ENCODE assay signal across 22 cellular contexts in genomic region chr1:194717334-194717733, GRCh38.
"Had no signal": no experiment of that assay in that cellular context is flagged by ENCODE, and none has a peak within 500 bp of the region (broad histone marks: within the 10 kb centered on the region; RNA-seq: fewer than 3 reads in every experiment).

No MANE protein-coding gene starts in this region.

- H3K4me1 ChIP-seq: spleen, stomach, testis, thyroid gland, transverse colon, upper lobe of left lung, vagina had no signal

- ATAC-seq: left cardiac atrium; left lobe of liver; naive thymus-derived CD4-positive, alpha-beta T cell; natural killer cell treated with Interleukin-12 subunit alpha and Interleukin-12 subunit beta and Interleukin-15 and Interleukin-18, amount 100 ng/mL, for 72 hours; right cardiac atrium; sciatic nerve; stimulated activated naive B cell treated with anti-CD40 and anti-IgM and Interleukin-4, amounts not matched to agents 10 μg/mL and 1 μg/mL and 100 μg/mL, for 72 hours; stimulated activated naive CD8-positive, alpha-beta T cell treated with anti-CD3 and anti-CD28 coated beads, Interleukin-15, Interleukin-2, amounts not matched to agents 100 U/mL and 50 U/mL, for 24 hours had no signal

- H3K9me3 ChIP-seq: ovary, spleen, testis, thyroid gland, transverse colon, upper lobe of left lung, vagina had no signal

- H3K4me3 ChIP-seq: lung, ovary, spleen, stomach, testis, thyroid gland, transverse colon, upper lobe of left lung, vagina had no signal

- H3K36me3 ChIP-seq: ovary, spleen, stomach, thyroid gland, transverse colon, upper lobe of left lung, vagina had no signal

- H3K27ac ChIP-seq: ovary, spleen, stomach, testis, thyroid gland, transverse colon, upper lobe of left lung, vagina had no signal

- H3K27me3 ChIP-seq: ovary, spleen, stomach, testis, thyroid gland, transverse colon, upper lobe of left lung, vagina had no signal

- DNase-seq: kidney glomerular epithelial cell; left cardiac atrium; mesendoderm; naive thymus-derived CD4-positive, alpha-beta T cell; ovary; right cardiac atrium; small intestine; spleen; stimulated activated CD4-positive, alpha-beta T cell treated with anti-CD3 and anti-CD28 coated beads, Interleukin-1b, Interleukin-23, amount 100 ng/mL, for 48 hours; stimulated activated CD4-positive, alpha-beta T cell treated with anti-CD3 and anti-CD28 coated beads, Interleukin-2, amount 100 ng/mL, for 48 hours; stimulated activated naive B cell treated with anti-CD40 and anti-IgM and Interleukin-4, amounts not matched to agents 10 μg/mL and 1 μg/mL and 100 μg/mL, for 72 hours; stimulated activated naive CD8-positive, alpha-beta T cell treated with anti-CD3 and anti-CD28 coated beads, Interleukin-15, Interleukin-2, amounts not matched to agents 100 U/mL and 50 U/mL, for 24 hours; stomach; testis; thyroid gland; transverse colon; upper lobe of left lung had no signal
